Comparison of ENCODE assay signal across 1 cellular context in the genomic region with DNA sequence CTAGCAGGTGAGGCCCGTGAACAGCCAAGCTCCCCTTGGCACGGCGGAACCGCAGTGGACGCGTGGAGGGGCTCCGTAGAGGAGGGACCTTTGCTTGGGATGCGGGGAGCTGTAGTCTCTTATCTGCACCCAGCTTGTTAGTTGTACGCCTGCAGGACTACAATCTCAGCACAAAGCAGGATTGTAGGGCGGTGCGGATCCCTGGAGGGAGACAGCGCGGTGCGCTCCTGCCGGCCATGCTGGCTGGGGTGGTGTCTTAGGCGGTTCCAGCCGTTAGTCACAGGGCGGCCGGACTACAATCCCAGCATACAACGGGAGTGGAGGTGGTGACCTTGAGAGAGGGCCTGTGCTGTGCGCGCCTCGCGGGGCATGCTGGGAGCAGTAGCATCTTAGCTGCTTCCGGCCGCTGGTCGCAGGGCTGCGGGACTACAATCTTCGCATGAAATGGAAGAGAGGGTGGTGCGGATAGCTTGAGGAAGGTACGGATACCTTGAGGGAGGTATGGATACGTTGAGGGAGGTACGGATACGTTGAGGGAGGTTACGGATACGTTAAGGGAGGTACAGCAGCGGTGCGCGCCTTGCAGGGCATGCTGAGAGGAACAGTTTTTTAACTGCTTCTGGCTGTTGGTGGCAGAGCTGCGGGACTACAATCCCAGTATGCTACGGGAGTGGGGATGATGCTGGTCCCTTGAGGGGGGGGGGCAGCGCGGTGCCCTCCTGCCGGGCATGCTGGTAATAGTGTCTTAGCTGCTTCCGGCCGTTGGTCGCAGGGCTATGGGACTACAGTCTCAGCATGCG.
TF ChIP-seq lines count a peak whose summit lies in the region.

No MANE protein-coding gene starts in this region.

TF ChIP-seq in HepG2, 621 proteins besides CTCF, POLR2A, EP300 and RAD21 (continued from another document and continues in another):
- TF ChIP-seq, protein P1, sequence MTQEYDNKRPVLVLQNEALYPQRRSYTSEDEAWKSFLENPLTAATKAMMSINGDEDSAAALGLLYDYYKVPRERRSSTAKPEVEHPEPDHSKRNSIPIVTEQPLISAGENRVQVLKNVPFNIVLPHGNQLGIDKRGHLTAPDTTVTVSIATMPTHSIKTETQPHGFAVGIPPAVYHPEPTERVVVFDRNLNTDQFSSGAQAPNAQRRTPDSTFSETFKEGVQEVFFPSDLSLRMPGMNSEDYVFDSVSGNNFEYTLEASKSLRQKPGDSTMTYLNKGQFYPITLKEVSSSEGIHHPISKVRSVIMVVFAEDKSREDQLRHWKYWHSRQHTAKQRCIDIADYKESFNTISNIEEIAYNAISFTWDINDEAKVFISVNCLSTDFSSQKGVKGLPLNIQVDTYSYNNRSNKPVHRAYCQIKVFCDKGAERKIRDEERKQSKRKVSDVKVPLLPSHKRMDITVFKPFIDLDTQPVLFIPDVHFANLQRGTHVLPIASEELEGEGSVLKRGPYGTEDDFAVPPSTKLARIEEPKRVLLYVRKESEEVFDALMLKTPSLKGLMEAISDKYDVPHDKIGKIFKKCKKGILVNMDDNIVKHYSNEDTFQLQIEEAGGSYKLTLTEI (CRISPR knock-in tag; conservative IDR thresholded peaks at IDR 0.05): no peak
- TF ChIP-seq ZNF143 (CRISPR knock-in tag; IDR thresholded peaks at IDR 0.05) (peak; percentile 95), SATB2 (CRISPR knock-in tag; IDR thresholded peaks at IDR 0.05) (no peak), CREB1 (IDR thresholded peaks at IDR 0.05) (no peak), CREB1 (CRISPR knock-in tag; IDR thresholded peaks at IDR 0.05) (peak; percentile 49; the same call in 1 of the 2 replicates), MYC (CRISPR knock-in tag; IDR thresholded peaks at IDR 0.05; ENCODE audit: borderline replicate concordance) (peak; percentile 72; the same call in 1 of the 2 replicates), FOSL2 (CRISPR knock-in tag; IDR thresholded peaks at IDR 0.05) (peak; percentile 45; the same call in 1 of the 2 replicates), ZNF780A (CRISPR knock-in tag; IDR thresholded peaks at IDR 0.05) (0 out of 2 replicates have a peak, but pooled peaks have one; percentile 9), ZNF335 (CRISPR knock-in tag; IDR thresholded peaks at IDR 0.05) (peak; percentile 80), ZNF496 (CRISPR knock-in tag; IDR thresholded peaks at IDR 0.05; ENCODE audit: insufficient replicate concordance) (no peak), GATAD1 (CRISPR knock-in tag; IDR thresholded peaks at IDR 0.05) (peak; percentile 91), KAT7 (CRISPR knock-in tag; IDR thresholded peaks at IDR 0.05; ENCODE audit: borderline replicate concordance) (peak; percentile 6; the same call in 1 of the 2 replicates), TBX3 (IDR thresholded peaks at IDR 0.05; ENCODE audit: borderline replicate concordance) (no peak), PHF20 (CRISPR knock-in tag; IDR thresholded peaks at IDR 0.05) (peak; percentile 81), ZNF34 (CRISPR knock-in tag; IDR thresholded peaks at IDR 0.05; ENCODE audit: borderline replicate concordance) (no peak), TAF1 (CRISPR knock-in tag; IDR thresholded peaks at IDR 0.05) (peak; percentile 67), ZNF33B (CRISPR knock-in tag; IDR thresholded peaks at IDR 0.05) (peak; percentile 12; the same call in 1 of the 2 replicates), MEF2D (CRISPR knock-in tag; IDR thresholded peaks at IDR 0.05) (0 out of 2 replicates have a peak, but pooled peaks have one; percentile 36), FOXC1 (CRISPR knock-in tag; IDR thresholded peaks at IDR 0.05; ENCODE audit: borderline replicate concordance) (no peak; the same call in 1 of the 2 replicates), CREM (IDR thresholded peaks at IDR 0.05) (peak; percentile 90), CREM (CRISPR knock-in tag; IDR thresholded peaks at IDR 0.05) (no peak), THAP11 (CRISPR knock-in tag; IDR thresholded peaks at IDR 0.05) (peak; percentile 98), ZNF766 (CRISPR knock-in tag; IDR thresholded peaks at IDR 0.05; ENCODE audit: borderline replicate concordance) (0 out of 2 replicates have a peak, but pooled peaks have one; percentile 33), NR1H2 (CRISPR knock-in tag; IDR thresholded peaks at IDR 0.05; ENCODE audit: borderline replicate concordance, low read depth) (no peak), RFXAP (CRISPR knock-in tag; IDR thresholded peaks at IDR 0.05; ENCODE audit: borderline replicate concordance) (no peak), GATAD2A (CRISPR knock-in tag; IDR thresholded peaks at IDR 0.05) (0 out of 2 replicates have a peak, but pooled peaks have one; percentile 7), NR2F2 (IDR thresholded peaks at IDR 0.05; ENCODE audit: borderline replicate concordance, low read depth) (peak; percentile 10; the same call in 1 of the 2 replicates), MXI1 (IDR thresholded peaks at IDR 0.05; ENCODE audit: borderline replicate concordance, low read depth, low read length) (peak; percentile 54; the same call in 1 of the 3 replicates), HIVEP1 (CRISPR knock-in tag; IDR thresholded peaks at IDR 0.05) (0 out of 2 replicates have a peak, but pooled peaks have one; percentile 35), FOXK2 (IDR thresholded peaks at IDR 0.05) (no peak), GFI1 (CRISPR knock-in tag; IDR thresholded peaks at IDR 0.05; ENCODE audit: borderline replicate concordance) (no peak)
- TF ChIP-seq, protein P2, sequence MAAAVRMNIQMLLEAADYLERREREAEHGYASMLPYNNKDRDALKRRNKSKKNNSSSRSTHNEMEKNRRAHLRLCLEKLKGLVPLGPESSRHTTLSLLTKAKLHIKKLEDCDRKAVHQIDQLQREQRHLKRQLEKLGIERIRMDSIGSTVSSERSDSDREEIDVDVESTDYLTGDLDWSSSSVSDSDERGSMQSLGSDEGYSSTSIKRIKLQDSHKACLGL (CRISPR knock-in tag; IDR thresholded peaks at IDR 0.05): peak; percentile 77; the same call in 1 of the 2 replicates
- TF ChIP-seq, protein P3, sequence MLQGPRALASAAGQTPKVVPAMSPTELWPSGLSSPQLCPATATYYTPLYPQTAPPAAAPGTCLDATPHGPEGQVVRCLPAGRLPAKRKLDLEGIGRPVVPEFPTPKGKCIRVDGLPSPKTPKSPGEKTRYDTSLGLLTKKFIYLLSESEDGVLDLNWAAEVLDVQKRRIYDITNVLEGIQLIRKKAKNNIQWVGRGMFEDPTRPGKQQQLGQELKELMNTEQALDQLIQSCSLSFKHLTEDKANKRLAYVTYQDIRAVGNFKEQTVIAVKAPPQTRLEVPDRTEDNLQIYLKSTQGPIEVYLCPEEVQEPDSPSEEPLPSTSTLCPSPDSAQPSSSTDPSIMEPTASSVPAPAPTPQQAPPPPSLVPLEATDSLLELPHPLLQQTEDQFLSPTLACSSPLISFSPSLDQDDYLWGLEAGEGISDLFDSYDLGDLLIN (CRISPR knock-in tag; IDR thresholded peaks at IDR 0.05; ENCODE audit: borderline replicate concordance): no peak
- TF ChIP-seq, protein P4, sequence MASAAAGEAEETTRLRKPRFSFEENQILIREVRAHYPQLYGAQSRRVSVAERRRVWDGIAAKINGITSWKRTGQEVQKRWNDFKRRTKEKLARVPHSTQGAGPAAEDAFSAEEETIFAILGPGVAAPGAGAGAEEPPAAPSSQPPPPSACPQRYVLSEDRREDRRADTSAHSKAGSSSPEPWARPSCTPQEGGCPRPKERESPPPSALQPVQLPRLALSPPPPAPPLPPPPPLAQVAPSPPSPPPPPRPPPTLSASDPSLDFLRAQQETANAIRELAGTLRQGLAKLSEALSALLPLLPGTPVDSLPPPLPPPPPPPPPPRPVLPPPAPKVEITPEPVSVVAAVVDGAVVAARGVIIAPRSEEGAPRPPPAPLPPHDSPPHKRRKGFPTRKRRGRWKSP (CRISPR knock-in tag; IDR thresholded peaks at IDR 0.05): 0 out of 2 replicates have a peak, but pooled peaks have one; percentile 32
- TF ChIP-seq, protein P5, sequence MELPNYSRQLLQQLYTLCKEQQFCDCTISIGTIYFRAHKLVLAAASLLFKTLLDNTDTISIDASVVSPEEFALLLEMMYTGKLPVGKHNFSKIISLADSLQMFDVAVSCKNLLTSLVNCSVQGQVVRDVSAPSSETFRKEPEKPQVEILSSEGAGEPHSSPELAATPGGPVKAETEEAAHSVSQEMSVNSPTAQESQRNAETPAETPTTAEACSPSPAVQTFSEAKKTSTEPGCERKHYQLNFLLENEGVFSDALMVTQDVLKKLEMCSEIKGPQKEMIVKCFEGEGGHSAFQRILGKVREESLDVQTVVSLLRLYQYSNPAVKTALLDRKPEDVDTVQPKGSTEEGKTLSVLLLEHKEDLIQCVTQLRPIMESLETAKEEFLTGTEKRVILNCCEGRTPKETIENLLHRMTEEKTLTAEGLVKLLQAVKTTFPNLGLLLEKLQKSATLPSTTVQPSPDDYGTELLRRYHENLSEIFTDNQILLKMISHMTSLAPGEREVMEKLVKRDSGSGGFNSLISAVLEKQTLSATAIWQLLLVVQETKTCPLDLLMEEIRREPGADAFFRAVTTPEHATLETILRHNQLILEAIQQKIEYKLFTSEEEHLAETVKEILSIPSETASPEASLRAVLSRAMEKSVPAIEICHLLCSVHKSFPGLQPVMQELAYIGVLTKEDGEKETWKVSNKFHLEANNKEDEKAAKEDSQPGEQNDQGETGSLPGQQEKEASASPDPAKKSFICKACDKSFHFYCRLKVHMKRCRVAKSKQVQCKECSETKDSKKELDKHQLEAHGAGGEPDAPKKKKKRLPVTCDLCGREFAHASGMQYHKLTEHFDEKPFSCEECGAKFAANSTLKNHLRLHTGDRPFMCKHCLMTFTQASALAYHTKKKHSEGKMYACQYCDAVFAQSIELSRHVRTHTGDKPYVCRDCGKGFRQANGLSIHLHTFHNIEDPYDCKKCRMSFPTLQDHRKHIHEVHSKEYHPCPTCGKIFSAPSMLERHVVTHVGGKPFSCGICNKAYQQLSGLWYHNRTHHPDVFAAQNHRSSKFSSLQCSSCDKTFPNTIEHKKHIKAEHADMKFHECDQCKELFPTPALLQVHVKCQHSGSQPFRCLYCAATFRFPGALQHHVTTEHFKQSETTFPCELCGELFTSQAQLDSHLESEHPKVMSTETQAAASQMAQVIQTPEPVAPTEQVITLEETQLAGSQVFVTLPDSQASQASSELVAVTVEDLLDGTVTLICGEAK (IDR thresholded peaks at IDR 0.05): no peak
- TF ChIP-seq, protein P5 (CRISPR knock-in tag; IDR thresholded peaks at IDR 0.05): peak; percentile 10
- TF ChIP-seq, protein P6, sequence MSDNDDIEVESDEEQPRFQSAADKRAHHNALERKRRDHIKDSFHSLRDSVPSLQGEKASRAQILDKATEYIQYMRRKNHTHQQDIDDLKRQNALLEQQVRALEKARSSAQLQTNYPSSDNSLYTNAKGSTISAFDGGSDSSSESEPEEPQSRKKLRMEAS (IDR thresholded peaks at IDR 0.05): peak; percentile 57; the same call in 1 of the 2 replicates
- TF ChIP-seq, protein P7, sequence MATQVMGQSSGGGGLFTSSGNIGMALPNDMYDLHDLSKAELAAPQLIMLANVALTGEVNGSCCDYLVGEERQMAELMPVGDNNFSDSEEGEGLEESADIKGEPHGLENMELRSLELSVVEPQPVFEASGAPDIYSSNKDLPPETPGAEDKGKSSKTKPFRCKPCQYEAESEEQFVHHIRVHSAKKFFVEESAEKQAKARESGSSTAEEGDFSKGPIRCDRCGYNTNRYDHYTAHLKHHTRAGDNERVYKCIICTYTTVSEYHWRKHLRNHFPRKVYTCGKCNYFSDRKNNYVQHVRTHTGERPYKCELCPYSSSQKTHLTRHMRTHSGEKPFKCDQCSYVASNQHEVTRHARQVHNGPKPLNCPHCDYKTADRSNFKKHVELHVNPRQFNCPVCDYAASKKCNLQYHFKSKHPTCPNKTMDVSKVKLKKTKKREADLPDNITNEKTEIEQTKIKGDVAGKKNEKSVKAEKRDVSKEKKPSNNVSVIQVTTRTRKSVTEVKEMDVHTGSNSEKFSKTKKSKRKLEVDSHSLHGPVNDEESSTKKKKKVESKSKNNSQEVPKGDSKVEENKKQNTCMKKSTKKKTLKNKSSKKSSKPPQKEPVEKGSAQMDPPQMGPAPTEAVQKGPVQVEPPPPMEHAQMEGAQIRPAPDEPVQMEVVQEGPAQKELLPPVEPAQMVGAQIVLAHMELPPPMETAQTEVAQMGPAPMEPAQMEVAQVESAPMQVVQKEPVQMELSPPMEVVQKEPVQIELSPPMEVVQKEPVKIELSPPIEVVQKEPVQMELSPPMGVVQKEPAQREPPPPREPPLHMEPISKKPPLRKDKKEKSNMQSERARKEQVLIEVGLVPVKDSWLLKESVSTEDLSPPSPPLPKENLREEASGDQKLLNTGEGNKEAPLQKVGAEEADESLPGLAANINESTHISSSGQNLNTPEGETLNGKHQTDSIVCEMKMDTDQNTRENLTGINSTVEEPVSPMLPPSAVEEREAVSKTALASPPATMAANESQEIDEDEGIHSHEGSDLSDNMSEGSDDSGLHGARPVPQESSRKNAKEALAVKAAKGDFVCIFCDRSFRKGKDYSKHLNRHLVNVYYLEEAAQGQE (IDR thresholded peaks at IDR 0.05; ENCODE audit: borderline replicate concordance in 1 of 2, low read depth in 1 of 2, low read length in 2 of 2): peak in 1 of 2 experiments; percentile 7; a peak in 1 of 4 replicates
- TF ChIP-seq, protein P8, sequence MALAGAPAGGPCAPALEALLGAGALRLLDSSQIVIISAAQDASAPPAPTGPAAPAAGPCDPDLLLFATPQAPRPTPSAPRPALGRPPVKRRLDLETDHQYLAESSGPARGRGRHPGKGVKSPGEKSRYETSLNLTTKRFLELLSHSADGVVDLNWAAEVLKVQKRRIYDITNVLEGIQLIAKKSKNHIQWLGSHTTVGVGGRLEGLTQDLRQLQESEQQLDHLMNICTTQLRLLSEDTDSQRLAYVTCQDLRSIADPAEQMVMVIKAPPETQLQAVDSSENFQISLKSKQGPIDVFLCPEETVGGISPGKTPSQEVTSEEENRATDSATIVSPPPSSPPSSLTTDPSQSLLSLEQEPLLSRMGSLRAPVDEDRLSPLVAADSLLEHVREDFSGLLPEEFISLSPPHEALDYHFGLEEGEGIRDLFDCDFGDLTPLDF (CRISPR knock-in tag; IDR thresholded peaks at IDR 0.05): peak; percentile 65; the same call in 1 of the 2 replicates
